In genomic region chr5:176934309-176934930, GRCh38 we compare ENCODE assay signal across 18 cellular contexts. TPM values are rescaled to one million over a fixed set of nuclear protein-coding genes. Genes with fewer than 3 reads are reported as not detected.
DNase-seq lines count a peak whose midpoint lies in the region; ATAC-seq, FAIRE-seq and TF ChIP-seq lines count a peak whose summit lies in the region.
"Had no signal": no experiment of that assay in that cellular context is flagged by ENCODE, and none has a peak within 500 bp of the region (broad histone marks: within the 10 kb centered on the region; RNA-seq: fewer than 3 reads in every experiment).

No MANE protein-coding gene starts in this region.

- H3K27ac Mint-ChIP-seq in activated naive CD8-positive, alpha-beta T cell treated with anti-CD3 and anti-CD28 coated beads for 36 hours: peak overlapping the region; percentile 17
- peak overlapping the region in 1 of 2 donors; percentile 13 for H3K27ac Mint-ChIP-seq in natural killer cell treated with Interleukin-12 subunit alpha and Interleukin-12 subunit beta and Interleukin-15 and Interleukin-18, amount 100 ng/mL, for 72 hours
- H3K27ac Mint-ChIP-seq in mesothelial cell of epicardium: no peak overlapping the region
- H3K27ac Mint-ChIP-seq: HFFc6, IgD-negative memory B cell had no signal

- peak; percentile 72 to 77 for ATAC-seq in natural killer cell treated with Interleukin-12 subunit alpha and Interleukin-12 subunit beta and Interleukin-15 and Interleukin-18, amount 100 ng/mL, for 72 hours
- ATAC-seq in GM18907 (IDR thresholded peaks at IDR 0.05; ENCODE audit: unreplicated experiment): no peak

- no peaks in the 10 kb centered on the region for H3K9me3 ChIP-seq in HEK293 (ENCODE audit: control insufficient read depth, insufficient read depth, low read depth, low read length)

- H3K36me3 ChIP-seq in HEK293 (ENCODE audit: control insufficient read depth in 2 of 2, insufficient read depth in 1 of 2, low read length in 2 of 2): peaks cover 17 to 65% of the 10 kb centered on the region in 2 experiments; a peak in 2 of 3 replicates

- POLR2A ChIA-PET in HEK293 (lab: Yijun Ruan, JAX): no interaction called here

- H3K4me1 ChIP-seq in HEK293 (ENCODE audit: control insufficient read depth, insufficient read depth, low read length): no peaks in the 10 kb centered on the region

- FAIRE-seq in GM12891 (lab: Jason Lieb, UNC): no peak
- FAIRE-seq: A204.1 had no signal

- CTCF ChIA-PET in HEK293 (lab: Yijun Ruan, JAX): interaction anchor here (0.9 kb wide), 1 partner anchor 277 kb away, joined by 4 read pairs; no protein-coding TSS in a partner anchor

- H3K27me3 Mint-ChIP-seq in activated naive CD8-positive, alpha-beta T cell treated with anti-CD3 and anti-CD28 coated beads for 36 hours: no peaks in the 10 kb centered on the region
- no peaks in the 10 kb centered on the region for H3K27me3 Mint-ChIP-seq in natural killer cell treated with Interleukin-12 subunit alpha and Interleukin-12 subunit beta and Interleukin-15 and Interleukin-18, amount 100 ng/mL, for 72 hours
- H3K27me3 Mint-ChIP-seq in mesothelial cell of epicardium (ENCODE audit: low read depth): no peaks in the 10 kb centered on the region
- H3K27me3 Mint-ChIP-seq: IgD-negative memory B cell had no signal

- no peak for TF ChIP-seq POLR2A in GM12891 (IDR thresholded peaks at IDR 0.05; ENCODE audit: low read depth, low read length)

- peaks cover 24% of the 10 kb centered on the region for H3K4me1 Mint-ChIP-seq in activated naive CD8-positive, alpha-beta T cell treated with anti-CD3 and anti-CD28 coated beads for 36 hours
- H3K4me1 Mint-ChIP-seq in natural killer cell treated with Interleukin-12 subunit alpha and Interleukin-12 subunit beta and Interleukin-15 and Interleukin-18, amount 100 ng/mL, for 72 hours (ENCODE audit: low read depth in 2 of 2): peaks cover 14 to 20% of the 10 kb centered on the region in 2 donors
- no peaks in the 10 kb centered on the region for H3K4me1 Mint-ChIP-seq in mesothelial cell of epicardium

- no peak overlapping the region for H3K27ac ChIP-seq in HEK293 (ENCODE audit: extremely low read depth, low read depth, low read length)
- H3K27ac ChIP-seq: GM23248 had no signal

- H3K4me3 Mint-ChIP-seq in activated naive CD8-positive, alpha-beta T cell treated with anti-CD3 and anti-CD28 coated beads for 36 hours: no peak overlapping the region
- H3K4me3 Mint-ChIP-seq in natural killer cell treated with Interleukin-12 subunit alpha and Interleukin-12 subunit beta and Interleukin-15 and Interleukin-18, amount 100 ng/mL, for 72 hours: no peak overlapping the region
- H3K4me3 Mint-ChIP-seq in mesothelial cell of epicardium: no peak overlapping the region
- H3K4me3 Mint-ChIP-seq: HFFc6, IgD-negative memory B cell had no signal

- peak; percentile 22 for DNase-seq in NK-92 treated with Interleukin-12 subunit alpha and Interleukin-12 subunit beta, amount 100 ng/mL, for 24 hours (lab: John Stamatoyannopoulos, UW)
- DNase-seq in NK-92 (lab: John Stamatoyannopoulos, UW; ENCODE audit: unreplicated experiment): no peak
- DNase-seq in activated naive CD8-positive, alpha-beta T cell treated with anti-CD3 and anti-CD28 coated beads for 36 hours: no peak
- DNase-seq in natural killer cell treated with Interleukin-12 subunit alpha and Interleukin-12 subunit beta and Interleukin-15 and Interleukin-18, amount 100 ng/mL, for 72 hours (ENCODE audit: low spot score): no peak
- DNase-seq in GM12891 (ENCODE audit: insufficient read length, low spot score): no peak
- no peak for DNase-seq in mesothelial cell of epicardium (ENCODE audit: low spot score in 2 of 2, unreplicated experiment in 2 of 2)
- DNase-seq: C1 segment of cervical spinal cord, GM23248, HFFc6, NCI-H1930, NCI-H2227 treated with DMSO at 0.1 percent for 48 hours, NCI-H524 treated with DMSO at 0.1 percent for 48 hours had no signal

- no peak overlapping the region for H3K4me3 ChIP-seq in HEK293 (ENCODE audit: low read depth, low read length)
- H3K4me3 ChIP-seq: GM23248 had no signal

- H3K36me3 Mint-ChIP-seq in activated naive CD8-positive, alpha-beta T cell treated with anti-CD3 and anti-CD28 coated beads for 36 hours: peaks cover 21% of the 10 kb centered on the region
- no peaks in the 10 kb centered on the region for H3K36me3 Mint-ChIP-seq in natural killer cell treated with Interleukin-12 subunit alpha and Interleukin-12 subunit beta and Interleukin-15 and Interleukin-18, amount 100 ng/mL, for 72 hours
- H3K36me3 Mint-ChIP-seq in mesothelial cell of epicardium: peaks cover 21% of the 10 kb centered on the region

- no peaks in the 10 kb centered on the region for H3K9me3 Mint-ChIP-seq in activated naive CD8-positive, alpha-beta T cell treated with anti-CD3 and anti-CD28 coated beads for 36 hours
- no peaks in the 10 kb centered on the region for H3K9me3 Mint-ChIP-seq in natural killer cell treated with Interleukin-12 subunit alpha and Interleukin-12 subunit beta and Interleukin-15 and Interleukin-18, amount 100 ng/mL, for 72 hours
- no peaks in the 10 kb centered on the region for H3K9me3 Mint-ChIP-seq in mesothelial cell of epicardium
- H3K9me3 Mint-ChIP-seq: HFFc6, IgD-negative memory B cell had no signal

- TF ChIP-seq CTCF in HEK293 (tag by site-specific recombination; IDR thresholded peaks at IDR 0.05): no peak
- TF ChIP-seq CTCF in mesothelial cell of epicardium (IDR thresholded peaks at IDR 0.05; ENCODE audit: unreplicated experiment): no peak

TF ChIP-seq in HEK293, 187 proteins besides CTCF, POLR2A, EP300 and RAD21 (continues in another document):
- TF ChIP-seq KLF7 (tag by site-specific recombination; IDR thresholded peaks at IDR 0.05; ENCODE audit: borderline replicate concordance): no peak
- TF ChIP-seq, protein P1, sequence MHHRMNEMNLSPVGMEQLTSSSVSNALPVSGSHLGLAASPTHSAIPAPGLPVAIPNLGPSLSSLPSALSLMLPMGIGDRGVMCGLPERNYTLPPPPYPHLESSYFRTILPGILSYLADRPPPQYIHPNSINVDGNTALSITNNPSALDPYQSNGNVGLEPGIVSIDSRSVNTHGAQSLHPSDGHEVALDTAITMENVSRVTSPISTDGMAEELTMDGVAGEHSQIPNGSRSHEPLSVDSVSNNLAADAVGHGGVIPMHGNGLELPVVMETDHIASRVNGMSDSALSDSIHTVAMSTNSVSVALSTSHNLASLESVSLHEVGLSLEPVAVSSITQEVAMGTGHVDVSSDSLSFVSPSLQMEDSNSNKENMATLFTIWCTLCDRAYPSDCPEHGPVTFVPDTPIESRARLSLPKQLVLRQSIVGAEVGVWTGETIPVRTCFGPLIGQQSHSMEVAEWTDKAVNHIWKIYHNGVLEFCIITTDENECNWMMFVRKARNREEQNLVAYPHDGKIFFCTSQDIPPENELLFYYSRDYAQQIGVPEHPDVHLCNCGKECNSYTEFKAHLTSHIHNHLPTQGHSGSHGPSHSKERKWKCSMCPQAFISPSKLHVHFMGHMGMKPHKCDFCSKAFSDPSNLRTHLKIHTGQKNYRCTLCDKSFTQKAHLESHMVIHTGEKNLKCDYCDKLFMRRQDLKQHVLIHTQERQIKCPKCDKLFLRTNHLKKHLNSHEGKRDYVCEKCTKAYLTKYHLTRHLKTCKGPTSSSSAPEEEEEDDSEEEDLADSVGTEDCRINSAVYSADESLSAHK (tag by site-specific recombination; IDR thresholded peaks at IDR 0.05): peak; percentile 77
- no peak for TF ChIP-seq HOXC10 (CRISPR knock-in tag; IDR thresholded peaks at IDR 0.05)

TF ChIP-seq in GM12891, 5 proteins besides CTCF, POLR2A, EP300 and RAD21:
- TF ChIP-seq SPI1 (IDR thresholded peaks at IDR 0.05; ENCODE audit: low read depth, low read length) (no peak), POLR2AphosphoS5 (IDR thresholded peaks at IDR 0.05; ENCODE audit: low read depth, low read length) (no peak), TAF1 (IDR thresholded peaks at IDR 0.05; ENCODE audit: low read depth, low read length) (no peak), POU2F2 (IDR thresholded peaks at IDR 0.05; ENCODE audit: low read depth, low read length) (no peak), PAX5 (IDR thresholded peaks at IDR 0.05; ENCODE audit: insufficient read depth, low read length, severe bottlenecking) (no peak)

RNA-seq across cellular contexts. Expression of gene HK3, which starts 35.3 kb away (rescaled TPM):
- total RNA-seq in activated naive CD8-positive, alpha-beta T cell treated with anti-CD3 and anti-CD28 coated beads for 36 hours: not detected
- 10 to 100 TPM in 1 of 2 donors, under 1 TPM in 1; 0.36 to 13.3 TPM for total RNA-seq in natural killer cell treated with Interleukin-12 subunit alpha and Interleukin-12 subunit beta and Interleukin-15 and Interleukin-18, amount 100 ng/mL, for 72 hours
- polyA plus RNA-seq in GM12891 (2012; ENCODE audit: low read depth, missing spikeins): 0.21 TPM
- 0.18 to 0.60 TPM (median 0.29 TPM) in 3 replicates for total RNA-seq in mesothelial cell of epicardium
- total RNA-seq: GM23248, HFFc6, HT1080, LHCN-M2 had no signal
- polyA plus RNA-seq: GM23248, IgD-negative memory B cell had no signal
